10 cellular contexts compared by ENCODE assay signal in the genomic region with DNA sequence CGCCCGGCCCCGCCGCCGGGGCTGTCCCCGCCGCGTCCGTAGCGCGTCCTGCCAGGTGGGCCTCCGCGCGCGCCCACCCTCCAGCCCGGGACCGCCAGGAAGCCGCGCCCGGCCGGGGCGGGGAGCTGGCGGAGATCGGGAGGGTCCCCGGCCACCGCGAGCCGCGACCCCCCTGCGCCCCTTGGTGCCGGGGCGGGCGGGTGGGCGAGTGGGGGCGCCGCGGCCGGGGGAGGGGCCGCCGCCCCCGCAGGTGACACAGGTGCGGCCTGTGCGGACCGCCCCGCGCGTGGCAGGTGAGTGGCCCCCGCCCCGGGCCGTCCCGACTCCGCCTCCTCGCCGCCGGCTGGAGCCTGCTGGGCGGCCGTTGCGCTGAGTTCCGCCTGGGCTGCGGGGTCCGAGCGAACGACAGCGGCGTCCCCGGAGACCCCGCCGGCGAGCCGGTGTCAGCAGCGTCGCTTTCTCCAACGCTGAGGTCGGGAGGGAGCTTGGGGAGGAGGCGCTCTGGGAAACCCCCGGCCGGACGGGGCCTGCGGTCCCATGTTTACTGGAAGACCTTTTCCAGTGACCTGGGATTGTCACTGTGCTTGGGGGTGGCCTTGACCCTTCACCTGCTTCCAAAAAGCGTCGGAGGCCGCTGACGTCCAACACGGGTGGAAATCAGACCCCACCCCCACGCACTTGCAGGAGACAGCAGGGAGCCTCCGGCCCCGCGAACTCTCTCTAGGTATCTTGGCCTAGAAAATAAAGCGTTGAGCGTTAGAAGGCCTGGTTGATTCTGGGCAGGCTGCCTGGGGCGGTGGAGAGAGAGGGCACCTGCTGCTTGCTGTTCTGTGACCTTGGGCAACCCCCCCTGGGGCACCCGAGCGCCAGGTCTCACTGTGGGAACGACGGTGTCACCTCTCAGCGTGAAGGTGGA. TPM values are rescaled to one million over a fixed set of nuclear protein-coding genes. Genes with fewer than 3 reads are reported as not detected.
DNase-seq lines count a peak whose midpoint lies in the region; ATAC-seq, FAIRE-seq and TF ChIP-seq lines count a peak whose summit lies in the region.
"Had no signal": no experiment of that assay in that cellular context is flagged by ENCODE, and none has a peak within 500 bp of the region (broad histone marks: within the 10 kb centered on the region; RNA-seq: fewer than 3 reads in every experiment).

No MANE protein-coding gene starts in this region.

- peaks cover 6% of the 10 kb centered on the region for H3K79me2 ChIP-seq in astrocyte (ENCODE audit: insufficient read depth, low read length)

- H3K9me3 ChIP-seq in astrocyte (ENCODE audit: insufficient read depth, low read depth, low read length) (peaks cover 2% of the 10 kb centered on the region), iPS-15b (ENCODE audit: control insufficient read depth, insufficient read depth, low read length) (no peaks in the 10 kb centered on the region)

- H3K36me3 ChIP-seq in astrocyte (ENCODE audit: insufficient read depth, low read length) = peaks cover 5% of the 10 kb centered on the region
- H3K36me3 ChIP-seq in iPS-15b (ENCODE audit: control insufficient read depth, insufficient read depth, low read length) = no peaks in the 10 kb centered on the region

- no peaks in the 10 kb centered on the region for H3K9me3 Mint-ChIP-seq in astrocyte (ENCODE audit: unreplicated experiment)

- H3K27ac ChIP-seq in astrocyte (ENCODE audit: low read depth, low read length) (no peak overlapping the region), skin epidermis (peak overlapping the region in 18 of 21 experiments; percentile 59 to 89 (median 82))

- peaks cover 2% of the 10 kb centered on the region for H3K27me3 Mint-ChIP-seq in astrocyte (ENCODE audit: low read depth, unreplicated experiment)

- no peak for FAIRE-seq in astrocyte (lab: Jason Lieb, UNC)
- FAIRE-seq: A204.1, islet of Langerhans had no signal

- H3K4me1 ChIP-seq in astrocyte (ENCODE audit: insufficient read depth, low read length) (peaks cover 34% of the 10 kb centered on the region), iPS-15b (ENCODE audit: control insufficient read depth, insufficient read depth, low read length) (no peaks in the 10 kb centered on the region)

- H3K9ac ChIP-seq in astrocyte (ENCODE audit: low read length) (peak overlapping the region; percentile 69), iPS-15b (ENCODE audit: low read depth, low read length) (no peak overlapping the region)

- peaks cover 37% of the 10 kb centered on the region for H4K20me1 ChIP-seq in astrocyte (ENCODE audit: insufficient read depth, low read length)

- peak; percentile 53 for DNase-seq in DMS 273 (lab: John Stamatoyannopoulos, UW; ENCODE audit: unreplicated experiment)
- no peak for DNase-seq in DMS 273 treated with DMSO at 0.1 percent for 48 hours (lab: John Stamatoyannopoulos, UW)
- peak; percentile 61 for DNase-seq in RPMI8226
- DNase-seq in astrocyte (ENCODE audit: low read depth) = no peak
- DNase-seq in HPDE6-E6E7 (ENCODE audit: extremely low spot score) = no peak

- peak overlapping the region; percentile 28 for H2AFZ ChIP-seq in astrocyte (ENCODE audit: low read depth, low read length)

- H3K27me3 ChIP-seq in astrocyte (ENCODE audit: insufficient read depth, low read length) (no peaks in the 10 kb centered on the region), iPS-15b (ENCODE audit: control insufficient read depth, insufficient read depth, low read length) (peaks cover 12% of the 10 kb centered on the region)

- H3K4me1 Mint-ChIP-seq in astrocyte (ENCODE audit: low read depth, unreplicated experiment) = peaks cover 31% of the 10 kb centered on the region

- H3K4me2 ChIP-seq in astrocyte (ENCODE audit: low read length) = peak overlapping the region; percentile 90

- H3K4me3 Mint-ChIP-seq in astrocyte (ENCODE audit: unreplicated experiment) = peak overlapping the region; percentile 86

- H3K27ac Mint-ChIP-seq in astrocyte (ENCODE audit: unreplicated experiment) = peak overlapping the region; percentile 53

- no peak for TF ChIP-seq CTCF in astrocyte (IDR thresholded peaks at IDR 0.05; ENCODE audit: insufficient read depth, low read depth, low read length)

- H3K36me3 Mint-ChIP-seq in astrocyte (ENCODE audit: low read depth, unreplicated experiment) = peaks cover 4% of the 10 kb centered on the region

- ATAC-seq in HG02798 (IDR thresholded peaks at IDR 0.05; ENCODE audit: poor library complexity, unreplicated experiment) = peak; percentile 77

- peak overlapping the region; percentile 59 for H3K4me3 ChIP-seq in astrocyte (ENCODE audit: insufficient read depth, low read depth, low read length)
- peak overlapping the region; percentile 75 for H3K4me3 ChIP-seq in iPS-15b (ENCODE audit: low read depth, low read length)
- peak overlapping the region; percentile 58 to 82 (median 71) for H3K4me3 ChIP-seq in skin epidermis

RNA-seq across cellular contexts. Expression of a gene that starts 0.5 kb away (rescaled TPM):
- 46.3 and 49.0 TPM in 2 replicates for total RNA-seq in astrocyte

RNA-seq across cellular contexts. Expression of a gene that starts 31.0 kb away (rescaled TPM):
- 300 and 359 TPM in 2 replicates for total RNA-seq in astrocyte

RNA-seq across cellular contexts. Expression of a gene that starts 50.9 kb away (rescaled TPM):
- total RNA-seq in astrocyte = 105 and 107 TPM in 2 replicates

Comparison
In these comparisons a context has a peak if more than half of its experiments do, and no peak if none do; other contexts are left out.
1. DNase-seq: peak in DMS 273 (single experiment) and RPMI8226 (single experiment); none in DMS 273 treated with DMSO at 0.1 percent for 48 hours (single experiment), astrocyte (single experiment) and HPDE6-E6E7 (single experiment).
2. Peak in every context shown above with its lines, with median percentiles within 50 percentile points of each other: H3K4me3 ChIP-seq.